11 cellular contexts compared by ENCODE assay signal in the genomic region with DNA sequence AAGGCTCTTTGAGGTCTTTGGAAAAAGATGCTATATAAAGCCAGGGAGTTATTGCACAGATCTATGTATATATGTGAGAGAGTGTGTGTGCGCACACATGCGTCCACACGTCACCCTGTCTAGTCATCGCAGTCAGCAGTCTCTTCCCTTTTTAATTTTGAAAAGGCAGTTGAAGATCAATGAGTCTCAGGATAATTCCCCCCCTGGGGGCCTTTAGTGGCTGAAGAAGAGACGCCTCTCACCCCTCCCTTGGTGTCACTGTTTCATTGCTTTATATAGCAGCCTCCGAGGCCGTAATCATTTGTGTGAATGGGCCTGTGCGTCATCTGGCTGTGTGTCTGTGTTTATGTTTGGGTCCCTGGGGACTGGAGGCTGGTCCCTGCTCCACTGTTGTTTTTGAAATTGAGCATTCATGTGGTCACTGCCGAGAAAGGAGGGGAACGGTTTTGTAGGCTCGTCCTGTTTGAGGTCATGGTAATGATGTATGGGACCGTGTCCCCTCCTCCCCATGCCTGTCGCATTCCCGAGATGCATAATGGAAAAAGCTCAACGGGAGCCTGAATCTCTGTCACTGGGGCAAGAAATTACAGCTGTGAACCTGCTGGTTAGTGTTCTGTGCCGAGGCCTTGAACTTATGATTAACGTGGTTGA.
A peak's percentile ranks its signal among the peaks of the same experiment; 100 is the strongest.
DNase-seq lines count a peak whose midpoint lies in the region; ATAC-seq, FAIRE-seq and TF ChIP-seq lines count a peak whose summit lies in the region.
"Had no signal": no experiment of that assay in that cellular context is flagged by ENCODE, and none has a peak within 500 bp of the region (broad histone marks: within the 10 kb centered on the region; RNA-seq: fewer than 3 reads in every experiment).

No MANE protein-coding gene starts in this region.

- WGBS in prostate gland, result 82% methylated on average over 17 of the region's 17 CpGs

- H3K36me3 ChIP-seq in prostate gland, result no peaks in the 10 kb centered on the region

- DNase-seq in NCI-H1417 (lab: John Stamatoyannopoulos, UW), result peak; percentile 30 to 79 (median 71)
- no peak for DNase-seq in NCI-H1417 treated with DMSO at 0.1 percent for 48 hours (lab: John Stamatoyannopoulos, UW)
- peak; percentile 83 for DNase-seq in astrocyte of the spinal cord (ENCODE audit: low read depth, low spot score)
- DNase-seq in iris pigment epithelial cell (ENCODE audit: low read depth), result peak; percentile 23
- DNase-seq in urothelium cell line (ENCODE audit: low spot score), result peak; percentile 24
- DNase-seq in prostate gland (ENCODE audit: low spot score), result no peak
- DNase-seq: 8988T; activated B cell treated with CpG ODN at 0.5 μM for 24 hours; stimulated activated naive CD4-positive, alpha-beta T cell treated with Interleukin-2 at 50 U/mL for 16 hours had no signal

- no peak overlapping the region for H3K27ac ChIP-seq in prostate gland

- no peaks in the 10 kb centered on the region for H3K9me3 ChIP-seq in prostate gland

- TF ChIP-seq CTCF in astrocyte of the spinal cord (IDR thresholded peaks at IDR 0.05; ENCODE audit: low read depth, low read length) (no peak), prostate gland (IDR thresholded peaks at IDR 0.05) (no peak)

- intact Hi-C loops in prostate gland (cut with DNase I), result no loop called here

- in situ Hi-C loops in astrocyte of the spinal cord (cut with HindIII; ENCODE audit: low sequenced_read_pairs), result no loop called here

- H3K27me3 ChIP-seq in prostate gland (replicated peaks; ENCODE audit: insufficient read depth), result no peaks in the 10 kb centered on the region

- no peak for ATAC-seq in HG03135 (IDR thresholded peaks at IDR 0.05; ENCODE audit: unreplicated experiment)
- no peak for ATAC-seq in HG02981 (IDR thresholded peaks at IDR 0.05; ENCODE audit: unreplicated experiment)

- FAIRE-seq in urothelium cell line (lab: Jason Lieb, UNC), result no peak

- no peaks in the 10 kb centered on the region for H3K4me1 ChIP-seq in prostate gland (replicated peaks)

- no peak overlapping the region for H3K4me3 ChIP-seq in astrocyte of the spinal cord (ENCODE audit: low read depth, low read length)
- H3K4me3 ChIP-seq in prostate gland, result no peak overlapping the region

- TF ChIP-seq POLR2A in prostate gland (IDR thresholded peaks at IDR 0.05), result no peak

Comparison
In these comparisons a context has a peak if more than half of its experiments do, and no peak if none do; other contexts are left out.
1. DNase-seq: peak in NCI-H1417 (3 of 3), astrocyte of the spinal cord (single experiment), iris pigment epithelial cell (single experiment) and urothelium cell line (single experiment); none in NCI-H1417 treated with DMSO at 0.1 percent for 48 hours (single experiment) and prostate gland (single experiment).